Comparison of ENCODE assay signal across 1 cellular context in genomic region chr12:6492838-6493579, GRCh38.
TF ChIP-seq lines count a peak whose summit lies in the region.

Gene MRPL51, minus strand, starts transcription at chr12:6493262. Its CDS starts 126 bp downstream, at chr12:6493136.

TF ChIP-seq in K562, 482 proteins besides CTCF, POLR2A, EP300 and RAD21 (continued from another document and continues in another):
- TF ChIP-seq ZNF592 (IDR thresholded peaks at IDR 0.05) = no peak
- TF ChIP-seq MAZ (CRISPR knock-in tag; conservative IDR thresholded peaks at IDR 0.05 in 1 of 2, IDR thresholded peaks at IDR 0.05 in 1 of 2) = peak in 1 of 2 experiments; percentile 70; a peak in 2 of 4 replicates
- TF ChIP-seq FOXJ3 (CRISPR knock-in tag; IDR thresholded peaks at IDR 0.05) = no peak
- TF ChIP-seq KAT8 (IDR thresholded peaks at IDR 0.05; ENCODE audit: low read depth) = no peak
- TF ChIP-seq, protein P1, sequence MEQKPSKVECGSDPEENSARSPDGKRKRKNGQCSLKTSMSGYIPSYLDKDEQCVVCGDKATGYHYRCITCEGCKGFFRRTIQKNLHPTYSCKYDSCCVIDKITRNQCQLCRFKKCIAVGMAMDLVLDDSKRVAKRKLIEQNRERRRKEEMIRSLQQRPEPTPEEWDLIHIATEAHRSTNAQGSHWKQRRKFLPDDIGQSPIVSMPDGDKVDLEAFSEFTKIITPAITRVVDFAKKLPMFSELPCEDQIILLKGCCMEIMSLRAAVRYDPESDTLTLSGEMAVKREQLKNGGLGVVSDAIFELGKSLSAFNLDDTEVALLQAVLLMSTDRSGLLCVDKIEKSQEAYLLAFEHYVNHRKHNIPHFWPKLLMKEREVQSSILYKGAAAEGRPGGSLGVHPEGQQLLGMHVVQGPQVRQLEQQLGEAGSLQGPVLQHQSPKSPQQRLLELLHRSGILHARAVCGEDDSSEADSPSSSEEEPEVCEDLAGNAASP (IDR thresholded peaks at IDR 0.05) = no peak
- no peak for TF ChIP-seq STAT5A (IDR thresholded peaks at IDR 0.05; ENCODE audit: borderline replicate concordance, low read length)
- TF ChIP-seq, protein P2, sequence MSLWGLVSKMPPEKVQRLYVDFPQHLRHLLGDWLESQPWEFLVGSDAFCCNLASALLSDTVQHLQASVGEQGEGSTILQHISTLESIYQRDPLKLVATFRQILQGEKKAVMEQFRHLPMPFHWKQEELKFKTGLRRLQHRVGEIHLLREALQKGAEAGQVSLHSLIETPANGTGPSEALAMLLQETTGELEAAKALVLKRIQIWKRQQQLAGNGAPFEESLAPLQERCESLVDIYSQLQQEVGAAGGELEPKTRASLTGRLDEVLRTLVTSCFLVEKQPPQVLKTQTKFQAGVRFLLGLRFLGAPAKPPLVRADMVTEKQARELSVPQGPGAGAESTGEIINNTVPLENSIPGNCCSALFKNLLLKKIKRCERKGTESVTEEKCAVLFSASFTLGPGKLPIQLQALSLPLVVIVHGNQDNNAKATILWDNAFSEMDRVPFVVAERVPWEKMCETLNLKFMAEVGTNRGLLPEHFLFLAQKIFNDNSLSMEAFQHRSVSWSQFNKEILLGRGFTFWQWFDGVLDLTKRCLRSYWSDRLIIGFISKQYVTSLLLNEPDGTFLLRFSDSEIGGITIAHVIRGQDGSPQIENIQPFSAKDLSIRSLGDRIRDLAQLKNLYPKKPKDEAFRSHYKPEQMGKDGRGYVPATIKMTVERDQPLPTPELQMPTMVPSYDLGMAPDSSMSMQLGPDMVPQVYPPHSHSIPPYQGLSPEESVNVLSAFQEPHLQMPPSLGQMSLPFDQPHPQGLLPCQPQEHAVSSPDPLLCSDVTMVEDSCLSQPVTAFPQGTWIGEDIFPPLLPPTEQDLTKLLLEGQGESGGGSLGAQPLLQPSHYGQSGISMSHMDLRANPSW (CRISPR knock-in tag; IDR thresholded peaks at IDR 0.05) = no peak
- no peak for TF ChIP-seq ZNF224 (CRISPR knock-in tag; IDR thresholded peaks at IDR 0.05)
- no peak for TF ChIP-seq XRCC4 (IDR thresholded peaks at IDR 0.05; ENCODE audit: extremely low read depth, insufficient read depth, insufficient read length)
- TF ChIP-seq, protein P3, sequence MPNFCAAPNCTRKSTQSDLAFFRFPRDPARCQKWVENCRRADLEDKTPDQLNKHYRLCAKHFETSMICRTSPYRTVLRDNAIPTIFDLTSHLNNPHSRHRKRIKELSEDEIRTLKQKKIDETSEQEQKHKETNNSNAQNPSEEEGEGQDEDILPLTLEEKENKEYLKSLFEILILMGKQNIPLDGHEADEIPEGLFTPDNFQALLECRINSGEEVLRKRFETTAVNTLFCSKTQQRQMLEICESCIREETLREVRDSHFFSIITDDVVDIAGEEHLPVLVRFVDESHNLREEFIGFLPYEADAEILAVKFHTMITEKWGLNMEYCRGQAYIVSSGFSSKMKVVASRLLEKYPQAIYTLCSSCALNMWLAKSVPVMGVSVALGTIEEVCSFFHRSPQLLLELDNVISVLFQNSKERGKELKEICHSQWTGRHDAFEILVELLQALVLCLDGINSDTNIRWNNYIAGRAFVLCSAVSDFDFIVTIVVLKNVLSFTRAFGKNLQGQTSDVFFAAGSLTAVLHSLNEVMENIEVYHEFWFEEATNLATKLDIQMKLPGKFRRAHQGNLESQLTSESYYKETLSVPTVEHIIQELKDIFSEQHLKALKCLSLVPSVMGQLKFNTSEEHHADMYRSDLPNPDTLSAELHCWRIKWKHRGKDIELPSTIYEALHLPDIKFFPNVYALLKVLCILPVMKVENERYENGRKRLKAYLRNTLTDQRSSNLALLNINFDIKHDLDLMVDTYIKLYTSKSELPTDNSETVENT (CRISPR knock-in tag; IDR thresholded peaks at IDR 0.05) = no peak
- no peak for TF ChIP-seq GATAD2B (IDR thresholded peaks at IDR 0.05; ENCODE audit: borderline replicate concordance)
- TF ChIP-seq, protein P4, sequence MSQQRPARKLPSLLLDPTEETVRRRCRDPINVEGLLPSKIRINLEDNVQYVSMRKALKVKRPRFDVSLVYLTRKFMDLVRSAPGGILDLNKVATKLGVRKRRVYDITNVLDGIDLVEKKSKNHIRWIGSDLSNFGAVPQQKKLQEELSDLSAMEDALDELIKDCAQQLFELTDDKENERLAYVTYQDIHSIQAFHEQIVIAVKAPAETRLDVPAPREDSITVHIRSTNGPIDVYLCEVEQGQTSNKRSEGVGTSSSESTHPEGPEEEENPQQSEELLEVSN (IDR thresholded peaks at IDR 0.05; ENCODE audit: borderline replicate concordance in 1 of 2, extremely low read depth in 1 of 2, insufficient read depth in 1 of 2, insufficient read length in 1 of 2, low read depth in 1 of 2, low read length in 1 of 2, poor library complexity in 1 of 2, severe bottlenecking in 1 of 2) = peak in 1 of 2 experiments; percentile 64
- TF ChIP-seq HDAC1 (IDR thresholded peaks at IDR 0.05) = peak; percentile 30 to 53; a peak in 2 of 4 replicates
- TF ChIP-seq ZNF121 (CRISPR knock-in tag; conservative IDR thresholded peaks at IDR 0.05) = no peak
- TF ChIP-seq GABPB1 (CRISPR knock-in tag; IDR thresholded peaks at IDR 0.05) = peak; percentile 95
- no peak for TF ChIP-seq MCM3 (IDR thresholded peaks at IDR 0.05)
- no peak for TF ChIP-seq ARID1B (IDR thresholded peaks at IDR 0.05)
- TF ChIP-seq, protein P5, sequence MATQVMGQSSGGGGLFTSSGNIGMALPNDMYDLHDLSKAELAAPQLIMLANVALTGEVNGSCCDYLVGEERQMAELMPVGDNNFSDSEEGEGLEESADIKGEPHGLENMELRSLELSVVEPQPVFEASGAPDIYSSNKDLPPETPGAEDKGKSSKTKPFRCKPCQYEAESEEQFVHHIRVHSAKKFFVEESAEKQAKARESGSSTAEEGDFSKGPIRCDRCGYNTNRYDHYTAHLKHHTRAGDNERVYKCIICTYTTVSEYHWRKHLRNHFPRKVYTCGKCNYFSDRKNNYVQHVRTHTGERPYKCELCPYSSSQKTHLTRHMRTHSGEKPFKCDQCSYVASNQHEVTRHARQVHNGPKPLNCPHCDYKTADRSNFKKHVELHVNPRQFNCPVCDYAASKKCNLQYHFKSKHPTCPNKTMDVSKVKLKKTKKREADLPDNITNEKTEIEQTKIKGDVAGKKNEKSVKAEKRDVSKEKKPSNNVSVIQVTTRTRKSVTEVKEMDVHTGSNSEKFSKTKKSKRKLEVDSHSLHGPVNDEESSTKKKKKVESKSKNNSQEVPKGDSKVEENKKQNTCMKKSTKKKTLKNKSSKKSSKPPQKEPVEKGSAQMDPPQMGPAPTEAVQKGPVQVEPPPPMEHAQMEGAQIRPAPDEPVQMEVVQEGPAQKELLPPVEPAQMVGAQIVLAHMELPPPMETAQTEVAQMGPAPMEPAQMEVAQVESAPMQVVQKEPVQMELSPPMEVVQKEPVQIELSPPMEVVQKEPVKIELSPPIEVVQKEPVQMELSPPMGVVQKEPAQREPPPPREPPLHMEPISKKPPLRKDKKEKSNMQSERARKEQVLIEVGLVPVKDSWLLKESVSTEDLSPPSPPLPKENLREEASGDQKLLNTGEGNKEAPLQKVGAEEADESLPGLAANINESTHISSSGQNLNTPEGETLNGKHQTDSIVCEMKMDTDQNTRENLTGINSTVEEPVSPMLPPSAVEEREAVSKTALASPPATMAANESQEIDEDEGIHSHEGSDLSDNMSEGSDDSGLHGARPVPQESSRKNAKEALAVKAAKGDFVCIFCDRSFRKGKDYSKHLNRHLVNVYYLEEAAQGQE (CRISPR knock-in tag; IDR thresholded peaks at IDR 0.05; ENCODE audit: low read depth) = no peak
- 0 out of 2 replicates have a peak, but pooled peaks have one; percentile 46 for TF ChIP-seq FOXK1 (CRISPR knock-in tag; IDR thresholded peaks at IDR 0.05; ENCODE audit: borderline replicate concordance)
- no peak for TF ChIP-seq MEF2D (tag; conservative IDR thresholded peaks at IDR 0.05; ENCODE audit: low read depth)
- TF ChIP-seq, protein P6, sequence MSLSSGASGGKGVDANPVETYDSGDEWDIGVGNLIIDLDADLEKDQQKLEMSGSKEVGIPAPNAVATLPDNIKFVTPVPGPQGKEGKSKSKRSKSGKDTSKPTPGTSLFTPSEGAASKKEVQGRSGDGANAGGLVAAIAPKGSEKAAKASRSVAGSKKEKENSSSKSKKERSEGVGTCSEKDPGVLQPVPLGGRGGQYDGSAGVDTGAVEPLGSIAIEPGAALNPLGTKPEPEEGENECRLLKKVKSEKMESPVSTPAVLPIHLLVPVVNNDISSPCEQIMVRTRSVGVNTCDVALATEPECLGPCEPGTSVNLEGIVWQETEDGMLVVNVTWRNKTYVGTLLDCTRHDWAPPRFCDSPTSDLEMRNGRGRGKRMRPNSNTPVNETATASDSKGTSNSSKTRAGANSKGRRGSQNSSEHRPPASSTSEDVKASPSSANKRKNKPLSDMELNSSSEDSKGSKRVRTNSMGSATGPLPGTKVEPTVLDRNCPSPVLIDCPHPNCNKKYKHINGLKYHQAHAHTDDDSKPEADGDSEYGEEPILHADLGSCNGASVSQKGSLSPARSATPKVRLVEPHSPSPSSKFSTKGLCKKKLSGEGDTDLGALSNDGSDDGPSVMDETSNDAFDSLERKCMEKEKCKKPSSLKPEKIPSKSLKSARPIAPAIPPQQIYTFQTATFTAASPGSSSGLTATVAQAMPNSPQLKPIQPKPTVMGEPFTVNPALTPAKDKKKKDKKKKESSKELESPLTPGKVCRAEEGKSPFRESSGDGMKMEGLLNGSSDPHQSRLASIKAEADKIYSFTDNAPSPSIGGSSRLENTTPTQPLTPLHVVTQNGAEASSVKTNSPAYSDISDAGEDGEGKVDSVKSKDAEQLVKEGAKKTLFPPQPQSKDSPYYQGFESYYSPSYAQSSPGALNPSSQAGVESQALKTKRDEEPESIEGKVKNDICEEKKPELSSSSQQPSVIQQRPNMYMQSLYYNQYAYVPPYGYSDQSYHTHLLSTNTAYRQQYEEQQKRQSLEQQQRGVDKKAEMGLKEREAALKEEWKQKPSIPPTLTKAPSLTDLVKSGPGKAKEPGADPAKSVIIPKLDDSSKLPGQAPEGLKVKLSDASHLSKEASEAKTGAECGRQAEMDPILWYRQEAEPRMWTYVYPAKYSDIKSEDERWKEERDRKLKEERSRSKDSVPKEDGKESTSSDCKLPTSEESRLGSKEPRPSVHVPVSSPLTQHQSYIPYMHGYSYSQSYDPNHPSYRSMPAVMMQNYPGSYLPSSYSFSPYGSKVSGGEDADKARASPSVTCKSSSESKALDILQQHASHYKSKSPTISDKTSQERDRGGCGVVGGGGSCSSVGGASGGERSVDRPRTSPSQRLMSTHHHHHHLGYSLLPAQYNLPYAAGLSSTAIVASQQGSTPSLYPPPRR (CRISPR knock-in tag; IDR thresholded peaks at IDR 0.05; ENCODE audit: borderline replicate concordance) = no peak
- TF ChIP-seq, protein P7, sequence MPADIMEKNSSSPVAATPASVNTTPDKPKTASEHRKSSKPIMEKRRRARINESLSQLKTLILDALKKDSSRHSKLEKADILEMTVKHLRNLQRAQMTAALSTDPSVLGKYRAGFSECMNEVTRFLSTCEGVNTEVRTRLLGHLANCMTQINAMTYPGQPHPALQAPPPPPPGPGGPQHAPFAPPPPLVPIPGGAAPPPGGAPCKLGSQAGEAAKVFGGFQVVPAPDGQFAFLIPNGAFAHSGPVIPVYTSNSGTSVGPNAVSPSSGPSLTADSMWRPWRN (IDR thresholded peaks at IDR 0.05; ENCODE audit: low read depth) = no peak
- peak in 1 of 2 experiments; percentile 86; a peak in 2 of 4 replicates for TF ChIP-seq TRIM24 (IDR thresholded peaks at IDR 0.05)
- TF ChIP-seq JUND (IDR thresholded peaks at IDR 0.05; ENCODE audit: borderline replicate concordance, low read depth, low read length) = peak; percentile 48
- TF ChIP-seq JUND (tag; IDR thresholded peaks at IDR 0.05; ENCODE audit: borderline replicate concordance, low read depth, low read length) = no peak
- no peak for TF ChIP-seq EZH2 (IDR thresholded peaks at IDR 0.05; ENCODE audit: borderline replicate concordance, low read depth, low read length)
- no peak for TF ChIP-seq ZC3H8 (IDR thresholded peaks at IDR 0.05)
- TF ChIP-seq HNRNPUL1 (IDR thresholded peaks at IDR 0.05; ENCODE audit: low read length) = no peak
- no peak for TF ChIP-seq CREB5 (CRISPR knock-in tag; IDR thresholded peaks at IDR 0.05)
- TF ChIP-seq ZNF586 (CRISPR knock-in tag; conservative IDR thresholded peaks at IDR 0.05) = no peak
- TF ChIP-seq MXI1 (IDR thresholded peaks at IDR 0.05; ENCODE audit: low read depth, low read length) = peak; percentile 52; the same call in 1 of the 2 replicates
- TF ChIP-seq PPARD (CRISPR knock-in tag; IDR thresholded peaks at IDR 0.05) = no peak
- TF ChIP-seq E2F3 (CRISPR knock-in tag; IDR thresholded peaks at IDR 0.05) = no peak
- no peak for TF ChIP-seq CHD4 (IDR thresholded peaks at IDR 0.05; ENCODE audit: insufficient read depth, insufficient replicate concordance, low read depth, low read length, poor library complexity, severe bottlenecking)
